Comparison of ENCODE assay signal across 10 cellular contexts in genomic region chr6:90107721-90108364, GRCh38.
DNase-seq lines count a peak whose midpoint lies in the region; ATAC-seq, FAIRE-seq and TF ChIP-seq lines count a peak whose summit lies in the region.
"Had no signal": no experiment of that assay in that cellular context is flagged by ENCODE, and none has a peak within 500 bp of the region (broad histone marks: within the 10 kb centered on the region; RNA-seq: fewer than 3 reads in every experiment).

No MANE protein-coding gene starts in this region.

- H3K36me3 Mint-ChIP-seq in activated naive CD8-positive, alpha-beta T cell treated with anti-CD3 and anti-CD28 coated beads, Interleukin-2, amount 10 ng/mL, durations not matched to agents 7 days and 5 days: peaks cover 27% of the 10 kb centered on the region

- peaks cover 78% of the 10 kb centered on the region for H3K4me1 Mint-ChIP-seq in activated naive CD8-positive, alpha-beta T cell treated with anti-CD3 and anti-CD28 coated beads, Interleukin-2, amount 10 ng/mL, durations not matched to agents 7 days and 5 days

- no peaks in the 10 kb centered on the region for H3K9me3 ChIP-seq in PC-3 (ENCODE audit: low read length)
- H3K9me3 ChIP-seq in left lung: peaks cover 0 to 2% of the 10 kb centered on the region in 2 donors

- no peak for TF ChIP-seq POLR2A in GM12892 (IDR thresholded peaks at IDR 0.05; ENCODE audit: low read depth, low read length)

- CTCF ChIA-PET in PC-3 (lab: Charles Lee): interaction anchor here (0.7 kb wide), 1 partner anchor 87 kb away, joined by 3 read pairs; no protein-coding TSS in a partner anchor

- no peaks in the 10 kb centered on the region for H3K79me2 ChIP-seq in PC-3 (ENCODE audit: low read length)

- DNase-seq in GM12892 (ENCODE audit: insufficient read length): no peak
- peak; percentile 19 for DNase-seq in GM20000 (ENCODE audit: low spot score)
- DNase-seq in activated naive CD8-positive, alpha-beta T cell treated with anti-CD3 and anti-CD28 coated beads, Interleukin-2, amount 10 ng/mL, durations not matched to agents 7 days and 5 days: no peak
- no peak for DNase-seq in PC-3
- no peak for DNase-seq in left lung
- no peak for DNase-seq in epidermal melanocyte (ENCODE audit: insufficient read length, low spot score)
- no peak for DNase-seq in brain microvascular endothelial cell
- DNase-seq: EL had no signal

- ATAC-seq in HG03175 (IDR thresholded peaks at IDR 0.05; ENCODE audit: unreplicated experiment) (peak; percentile 91), PC-3 (no peak), left lung (no peak)
- ATAC-seq in activated naive CD8-positive, alpha-beta T cell treated with anti-CD3 and anti-CD28 coated beads, Interleukin-2, amount 10 ng/mL, durations not matched to agents 7 days and 5 days (ENCODE audit: low read depth): peak; percentile 49
- ATAC-seq: left lobe of liver had no signal

- H3F3A ChIP-seq in PC-3 (ENCODE audit: low read length, unreplicated experiment): no peaks in the 10 kb centered on the region

- no peaks in the 10 kb centered on the region for H3K27me3 Mint-ChIP-seq in activated naive CD8-positive, alpha-beta T cell treated with anti-CD3 and anti-CD28 coated beads, Interleukin-2, amount 10 ng/mL, durations not matched to agents 7 days and 5 days

- intact Hi-C loops in PC-3 (cut with micrococcal nuclease): no loop called here
- intact Hi-C loops in left lung (cut with DNase I): no loop called here

- peak; percentile 42 for FAIRE-seq in GM12892 (lab: Jason Lieb, UNC)

- peaks cover 4% of the 10 kb centered on the region for H3K9me3 Mint-ChIP-seq in activated naive CD8-positive, alpha-beta T cell treated with anti-CD3 and anti-CD28 coated beads, Interleukin-2, amount 10 ng/mL, durations not matched to agents 7 days and 5 days

- H3K27me3 ChIP-seq in PC-3 (ENCODE audit: low read length): no peaks in the 10 kb centered on the region
- no peaks in the 10 kb centered on the region for H3K27me3 ChIP-seq in left lung
- H3K27me3 ChIP-seq in brain microvascular endothelial cell (replicated peaks): no peaks in the 10 kb centered on the region

- TF ChIP-seq CTCF in GM20000 (IDR thresholded peaks at IDR 0.05; ENCODE audit: extremely low read depth, missing control alignments) (no peak), PC-3 (conservative IDR thresholded peaks at IDR 0.05; ENCODE audit: low read depth, low read length) (no peak), left lung (IDR thresholded peaks at IDR 0.05) (no peak), brain microvascular endothelial cell (IDR thresholded peaks at IDR 0.05; ENCODE audit: low read depth, low read length, missing control alignments) (no peak)

- H4K20me1 ChIP-seq in PC-3 (ENCODE audit: low read length): no peaks in the 10 kb centered on the region

- POLR2A ChIA-PET in activated naive CD8-positive, alpha-beta T cell treated with anti-CD3 and anti-CD28 coated beads, Interleukin-2, amount 10 ng/mL, durations not matched to agents 7 days and 5 days (lab: Charles Lee): interaction anchor here (0.5 to 5.8 kb wide), 7 partner anchors 26 to 177 kb away, joined by 3 to 53 read pairs (median 5); no protein-coding TSS in a partner anchor
- POLR2A ChIA-PET in PC-3 (lab: Charles Lee; ENCODE audit: unreplicated experiment): no interaction called here

- H3K36me3 ChIP-seq in PC-3 (ENCODE audit: low read depth, low read length) (no peaks in the 10 kb centered on the region), left lung (no peaks in the 10 kb centered on the region), brain microvascular endothelial cell (replicated peaks) (no peaks in the 10 kb centered on the region)

- H3K4me1 ChIP-seq in PC-3 (ENCODE audit: insufficient read depth, low read length) (no peaks in the 10 kb centered on the region), left lung (peaks cover 0 to 23% of the 10 kb centered on the region in 2 donors)

- in situ Hi-C loops in brain microvascular endothelial cell (cut with HindIII; ENCODE audit: low pct_ligation_motif_present, low sequenced_read_pairs): no loop called here

- no peaks in the 10 kb centered on the region for H3K9me2 ChIP-seq in PC-3 (replicated peaks; ENCODE audit: low read length)

- H3K27ac ChIP-seq in PC-3 (ENCODE audit: low read length): no peak overlapping the region
- no peak overlapping the region for H3K27ac ChIP-seq in left lung
- no peak overlapping the region for H3K27ac ChIP-seq in brain microvascular endothelial cell

- BruUV-seq in PC-3 (replicated peaks; lab: Mats Ljungman, UMichigan): no TSS peak

- H2AFZ ChIP-seq in PC-3 (ENCODE audit: low read length): no peak overlapping the region

- H3K4me3 ChIP-seq in PC-3 (ENCODE audit: low read length) (no peak overlapping the region), left lung (no peak overlapping the region), brain microvascular endothelial cell (ENCODE audit: low read depth, low read length) (no peak overlapping the region)

- H3K27ac Mint-ChIP-seq in activated naive CD8-positive, alpha-beta T cell treated with anti-CD3 and anti-CD28 coated beads, Interleukin-2, amount 10 ng/mL, durations not matched to agents 7 days and 5 days: peak overlapping the region; percentile 74

- peak overlapping the region; percentile 75 for H3K4me3 Mint-ChIP-seq in activated naive CD8-positive, alpha-beta T cell treated with anti-CD3 and anti-CD28 coated beads, Interleukin-2, amount 10 ng/mL, durations not matched to agents 7 days and 5 days

- no peak overlapping the region for H3K9ac ChIP-seq in PC-3 (ENCODE audit: low read length)

- H3K4me2 ChIP-seq in PC-3 (ENCODE audit: low read length): no peak overlapping the region

Comparison
In these comparisons a context has a peak if more than half of its experiments do, and no peak if none do; other contexts are left out.
1. ATAC-seq: peak in HG03175 (single experiment) and activated naive CD8-positive, alpha-beta T cell treated with anti-CD3 and anti-CD28 coated beads, Interleukin-2, amount 10 ng/mL, durations not matched to agents 7 days and 5 days (single experiment); none in PC-3 (single experiment) and left lung (single experiment).